In genomic region chr2:69452687-69453086, GRCh38 we compare ENCODE assay signal across 16 cellular contexts.
"Had no signal": no experiment of that assay in that cellular context is flagged by ENCODE, and none has a peak within 500 bp of the region (broad histone marks: within the 10 kb centered on the region; RNA-seq: fewer than 3 reads in every experiment).

No MANE protein-coding gene starts in this region.

- H3K27ac Mint-ChIP-seq: activated B cell treated with CpG ODN at 0.5 μM for 24 hours; activated T-cell treated with anti-CD3 and anti-CD28 coated beads, Interleukin-2, amount 50 U/mL, for 72 hours; stimulated activated naive CD8-positive, alpha-beta T cell treated with anti-CD3 and anti-CD28 coated beads, Interleukin-15, Interleukin-2, amounts not matched to agents 100 ng/mL and 50 ng/mL, for 24 hours had no signal

- H3K9me3 Mint-ChIP-seq: activated B cell treated with CpG ODN at 0.5 μM for 24 hours; activated naive CD4-positive, alpha-beta T cell treated with anti-CD3 and anti-CD28 coated beads, Interleukin-2, amount 50 U/mL, for 24 hours; activated T-cell treated with anti-CD3 and anti-CD28 coated beads, Interleukin-2, amount 50 U/mL, for 72 hours; stimulated activated naive CD8-positive, alpha-beta T cell treated with anti-CD3 and anti-CD28 coated beads, Interleukin-15, Interleukin-2, amounts not matched to agents 100 ng/mL and 50 ng/mL, for 24 hours had no signal

- H3K27me3 ChIP-seq: gastrocnemius medialis, heart right ventricle, right atrium auricular region, suprapubic skin, transverse colon had no signal

- DNase-seq: activated B cell treated with CpG ODN at 0.5 μM for 24 hours; activated CD8-positive, alpha-beta memory T cell treated with anti-CD3 and anti-CD28 coated beads, Interleukin-2, amount 50 U/mL, for 4 hours; activated gamma-delta T cell; effector CD4-positive, alpha-beta T cell; gastrocnemius medialis; heart right ventricle; kidney glomerular epithelial cell; left ventricle myocardium inferior; T-helper 9 cell; transverse colon had no signal

- H3K4me1 ChIP-seq: gastrocnemius medialis, heart right ventricle, left ventricle myocardium inferior, right atrium auricular region, transverse colon had no signal

- ATAC-seq: esophagus mucosa, gastrocnemius medialis had no signal

- H3K4me3 ChIP-seq: gastrocnemius medialis, heart right ventricle, left ventricle myocardium inferior, right atrium auricular region, suprapubic skin, transverse colon had no signal

- H3K27ac ChIP-seq: gastrocnemius medialis, heart right ventricle, left ventricle myocardium inferior, right atrium auricular region, suprapubic skin, transverse colon had no signal

- H3K9me3 ChIP-seq: gastrocnemius medialis, heart right ventricle, left ventricle myocardium inferior, right atrium auricular region, suprapubic skin, transverse colon had no signal

- H3K36me3 ChIP-seq: gastrocnemius medialis, heart right ventricle, left ventricle myocardium inferior, right atrium auricular region, suprapubic skin, transverse colon had no signal

- H3K4me3 Mint-ChIP-seq: activated B cell treated with CpG ODN at 0.5 μM for 24 hours; activated naive CD4-positive, alpha-beta T cell treated with anti-CD3 and anti-CD28 coated beads, Interleukin-2, amount 50 U/mL, for 24 hours; stimulated activated naive CD8-positive, alpha-beta T cell treated with anti-CD3 and anti-CD28 coated beads, Interleukin-15, Interleukin-2, amounts not matched to agents 100 ng/mL and 50 ng/mL, for 24 hours had no signal

- H3K27me3 Mint-ChIP-seq: activated naive CD4-positive, alpha-beta T cell treated with anti-CD3 and anti-CD28 coated beads, Interleukin-2, amount 50 U/mL, for 24 hours; stimulated activated naive CD8-positive, alpha-beta T cell treated with anti-CD3 and anti-CD28 coated beads, Interleukin-15, Interleukin-2, amounts not matched to agents 100 ng/mL and 50 ng/mL, for 24 hours had no signal
